ENCODE assay signal across 1 cellular context in the genomic region with DNA sequence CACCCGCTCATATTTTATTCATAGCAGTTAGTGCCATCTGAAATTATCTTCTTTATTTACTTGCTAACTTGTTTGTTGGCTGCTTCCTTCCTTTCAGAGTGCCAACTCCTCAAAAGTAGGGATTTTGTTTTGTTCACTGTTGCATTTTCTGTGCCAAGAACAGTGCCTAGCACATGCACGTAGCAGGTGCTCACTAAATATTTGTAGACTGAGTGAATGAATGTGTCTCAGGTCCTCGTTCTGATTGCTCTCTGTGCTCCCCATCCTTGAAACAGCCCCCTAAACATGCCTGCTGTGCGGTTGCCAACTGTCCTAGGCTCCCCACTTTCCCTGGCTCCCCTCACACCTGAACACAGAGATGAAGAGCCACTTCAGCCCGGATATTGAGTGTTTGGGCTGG.
TF ChIP-seq lines count a peak whose summit lies in the region.

No MANE protein-coding gene starts in this region.

TF ChIP-seq in GM23338, 12 proteins besides CTCF, POLR2A, EP300 and RAD21:
- TF ChIP-seq JUNB (IDR thresholded peaks at IDR 0.05; ENCODE audit: unreplicated experiment) (no peak), ZNF331 (CRISPR knock-in tag; IDR thresholded peaks at IDR 0.05; ENCODE audit: low read depth) (no peak), EZH2 (IDR thresholded peaks at IDR 0.05; ENCODE audit: low read depth, unreplicated experiment) (no peak), ZNF114 (CRISPR knock-in tag; IDR thresholded peaks at IDR 0.05) (no peak), CREB1 (CRISPR knock-in tag; IDR thresholded peaks at IDR 0.05; ENCODE audit: low read depth) (no peak), POLR2AphosphoS5 (IDR thresholded peaks at IDR 0.05; ENCODE audit: low read depth) (no peak)
- TF ChIP-seq, protein P1, sequence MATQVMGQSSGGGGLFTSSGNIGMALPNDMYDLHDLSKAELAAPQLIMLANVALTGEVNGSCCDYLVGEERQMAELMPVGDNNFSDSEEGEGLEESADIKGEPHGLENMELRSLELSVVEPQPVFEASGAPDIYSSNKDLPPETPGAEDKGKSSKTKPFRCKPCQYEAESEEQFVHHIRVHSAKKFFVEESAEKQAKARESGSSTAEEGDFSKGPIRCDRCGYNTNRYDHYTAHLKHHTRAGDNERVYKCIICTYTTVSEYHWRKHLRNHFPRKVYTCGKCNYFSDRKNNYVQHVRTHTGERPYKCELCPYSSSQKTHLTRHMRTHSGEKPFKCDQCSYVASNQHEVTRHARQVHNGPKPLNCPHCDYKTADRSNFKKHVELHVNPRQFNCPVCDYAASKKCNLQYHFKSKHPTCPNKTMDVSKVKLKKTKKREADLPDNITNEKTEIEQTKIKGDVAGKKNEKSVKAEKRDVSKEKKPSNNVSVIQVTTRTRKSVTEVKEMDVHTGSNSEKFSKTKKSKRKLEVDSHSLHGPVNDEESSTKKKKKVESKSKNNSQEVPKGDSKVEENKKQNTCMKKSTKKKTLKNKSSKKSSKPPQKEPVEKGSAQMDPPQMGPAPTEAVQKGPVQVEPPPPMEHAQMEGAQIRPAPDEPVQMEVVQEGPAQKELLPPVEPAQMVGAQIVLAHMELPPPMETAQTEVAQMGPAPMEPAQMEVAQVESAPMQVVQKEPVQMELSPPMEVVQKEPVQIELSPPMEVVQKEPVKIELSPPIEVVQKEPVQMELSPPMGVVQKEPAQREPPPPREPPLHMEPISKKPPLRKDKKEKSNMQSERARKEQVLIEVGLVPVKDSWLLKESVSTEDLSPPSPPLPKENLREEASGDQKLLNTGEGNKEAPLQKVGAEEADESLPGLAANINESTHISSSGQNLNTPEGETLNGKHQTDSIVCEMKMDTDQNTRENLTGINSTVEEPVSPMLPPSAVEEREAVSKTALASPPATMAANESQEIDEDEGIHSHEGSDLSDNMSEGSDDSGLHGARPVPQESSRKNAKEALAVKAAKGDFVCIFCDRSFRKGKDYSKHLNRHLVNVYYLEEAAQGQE (IDR thresholded peaks at IDR 0.05; ENCODE audit: unreplicated experiment) = no peak
